Comparison of ENCODE assay signal across 1 cellular context in the genomic region with DNA sequence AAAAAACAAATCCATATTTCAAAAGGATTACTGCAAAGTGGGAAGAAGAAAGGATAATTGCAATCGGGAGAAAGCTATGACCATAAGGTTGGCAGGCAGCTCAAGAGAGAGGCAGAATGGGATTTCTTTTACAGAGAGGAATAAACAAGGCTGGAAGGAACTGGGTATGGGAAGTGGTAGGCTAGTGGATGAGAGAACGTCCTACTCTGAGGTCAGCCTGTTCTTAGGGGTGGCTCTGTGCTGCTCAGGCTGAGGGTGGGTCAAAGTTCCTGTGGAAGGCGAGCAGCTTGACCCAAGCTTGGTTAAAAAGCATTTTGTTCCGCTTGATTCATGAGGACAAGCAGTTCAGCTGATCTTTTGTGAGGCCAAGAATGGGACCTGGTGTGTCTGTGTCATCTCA.
TF ChIP-seq lines count a peak whose summit lies in the region.

No MANE protein-coding gene starts in this region.

TF ChIP-seq in H1, 55 proteins besides CTCF, POLR2A, EP300 and RAD21:
- no peak for TF ChIP-seq SIX5 (IDR thresholded peaks at IDR 0.05; ENCODE audit: low read depth, low read length)
- TF ChIP-seq BRCA1 (IDR thresholded peaks at IDR 0.05; ENCODE audit: low read depth, low read length): no peak
- TF ChIP-seq JUN (IDR thresholded peaks at IDR 0.05; ENCODE audit: low read depth, low read length): no peak
- no peak for TF ChIP-seq KDM1A (IDR thresholded peaks at IDR 0.05; ENCODE audit: borderline replicate concordance, low read length)
- no peak for TF ChIP-seq BACH1 (IDR thresholded peaks at IDR 0.05; ENCODE audit: low read length)
- no peak for TF ChIP-seq TBP (IDR thresholded peaks at IDR 0.05; ENCODE audit: low read depth, low read length)
- TF ChIP-seq JUND (IDR thresholded peaks at IDR 0.05; ENCODE audit: low read length): no peak
- TF ChIP-seq CEBPB (IDR thresholded peaks at IDR 0.05; ENCODE audit: low read depth, low read length): no peak
- TF ChIP-seq ASH2L (IDR thresholded peaks at IDR 0.05; ENCODE audit: low read length): no peak
- no peak for TF ChIP-seq SP1 (IDR thresholded peaks at IDR 0.05; ENCODE audit: low read depth, low read length)
- no peak for TF ChIP-seq SIRT6 (IDR thresholded peaks at IDR 0.05; ENCODE audit: low read length)
- TF ChIP-seq MAX (IDR thresholded peaks at IDR 0.05): no peak
